9 cellular contexts compared by ENCODE assay signal in genomic region chr11:1827095-1827797, GRCh38. TPM values are rescaled to one million over a fixed set of nuclear protein-coding genes. Genes with fewer than 3 reads are reported as not detected.
DNase-seq lines count a peak whose midpoint lies in the region; ATAC-seq and TF ChIP-seq lines count a peak whose summit lies in the region.
"Had no signal": no experiment of that assay in that cellular context is flagged by ENCODE, and none has a peak within 500 bp of the region (broad histone marks: within the 10 kb centered on the region; RNA-seq: fewer than 3 reads in every experiment).

No MANE protein-coding gene starts in this region.

- intact Hi-C loops in natural killer cell (cut with micrococcal nuclease): loop anchor here (10.0 kb wide), 1 partner anchor 52 kb away; no protein-coding TSS in a partner anchor

- H3K27me3 ChIP-seq in SJSA1 (replicated peaks): no peaks in the 10 kb centered on the region

- H3K27me3 Mint-ChIP-seq in glutamatergic neuron (ENCODE audit: unreplicated experiment) (peaks cover 8% of the 10 kb centered on the region), natural killer cell (ENCODE audit: low read depth in 2 of 2) (peaks cover 13 to 16% of the 10 kb centered on the region in 2 donors)

- H3K4me3 Mint-ChIP-seq in glutamatergic neuron (ENCODE audit: unreplicated experiment): no peak overlapping the region
- H3K4me3 Mint-ChIP-seq in natural killer cell: no peak overlapping the region

- no peak overlapping the region for H3K4me3 ChIP-seq in SJSA1

- ATAC-seq in natural killer cell: no peak

- H3K27ac Mint-ChIP-seq in glutamatergic neuron (ENCODE audit: unreplicated experiment) (no peak overlapping the region), natural killer cell (no peak overlapping the region)

- H3K36me3 Mint-ChIP-seq in glutamatergic neuron (ENCODE audit: unreplicated experiment) (no peaks in the 10 kb centered on the region), natural killer cell (no peaks in the 10 kb centered on the region)

- no peak for TF ChIP-seq CTCF in glutamatergic neuron (IDR thresholded peaks at IDR 0.05; ENCODE audit: partially characterized antibody, unreplicated experiment)
- TF ChIP-seq CTCF in natural killer cell (IDR thresholded peaks at IDR 0.05): no peak

- H3K9me3 Mint-ChIP-seq in glutamatergic neuron (ENCODE audit: unreplicated experiment): no peaks in the 10 kb centered on the region
- H3K9me3 Mint-ChIP-seq in natural killer cell: no peaks in the 10 kb centered on the region

- H3K4me1 ChIP-seq in SJSA1 (replicated peaks): peaks cover 65% of the 10 kb centered on the region

- DNase-seq in HK-2 (ENCODE audit: unreplicated experiment) (peak; percentile 62), SJSA1 (ENCODE audit: low read depth in 1 of 2, low spot score in 2 of 2) (peak; percentile 94 to 97), glutamatergic neuron (peak; percentile 19), smooth muscle cell of the brain vasculature (ENCODE audit: low read depth, low spot score) (peak; percentile 51), KG1 (lab: John Stamatoyannopoulos, UW) (no peak), iPS-NIHi7 (ENCODE audit: extremely low spot score) (no peak), natural killer cell (no peak), OCI-M1 (lab: John Stamatoyannopoulos, UW) (no peak)

- H3K4me1 Mint-ChIP-seq in glutamatergic neuron (ENCODE audit: low read depth, unreplicated experiment): no peaks in the 10 kb centered on the region
- H3K4me1 Mint-ChIP-seq in natural killer cell: peaks cover 0 to 5% of the 10 kb centered on the region in 2 donors

- H3K9me3 ChIP-seq in SJSA1 (replicated peaks): no peaks in the 10 kb centered on the region

- H3K36me3 ChIP-seq in SJSA1: no peaks in the 10 kb centered on the region

- peak overlapping the region; percentile 89 for H3K27ac ChIP-seq in SJSA1
- H3K27ac ChIP-seq: HL-60 had no signal

RNA-seq across cellular contexts. Expression of gene SYT8, which starts 7.5 kb away (rescaled TPM):
- 0.06 TPM in 1 of 2 replicates, not detected in the other for total RNA-seq in SJSA1 (2014; rRNA removed; shearing (Covaris generic))
- total RNA-seq in glutamatergic neuron (ENCODE audit: unreplicated experiment) (not detected), natural killer cell (not detected)

RNA-seq across cellular contexts. Expression of gene TNNI2, which starts 11.5 kb away (rescaled TPM):
- not detected in 2 replicates for total RNA-seq in SJSA1 (2014; rRNA removed; shearing (Covaris generic))
- not detected for total RNA-seq in glutamatergic neuron (ENCODE audit: unreplicated experiment)
- total RNA-seq in natural killer cell: 1 to 10 TPM; 1.2 to 5.4 (median 3.6) TPM

RNA-seq across cellular contexts. Expression of gene LSP1, which starts 25.6 kb away (rescaled TPM):
- 0.50 and 3.4 TPM in 2 replicates for total RNA-seq in SJSA1 (2014; rRNA removed; shearing (Covaris generic))
- total RNA-seq in glutamatergic neuron (ENCODE audit: unreplicated experiment) (2.5 TPM), natural killer cell (100 to 1,000 TPM; 487 to 595 (median 536) TPM)

Comparison
In these comparisons a context has a peak if more than half of its experiments do, and no peak if none do; other contexts are left out.
1. DNase-seq: peak in HK-2 (single experiment), SJSA1 (2 of 2), glutamatergic neuron (single experiment) and smooth muscle cell of the brain vasculature (single experiment); none in KG1 (single experiment), iPS-NIHi7 (single experiment), natural killer cell (single experiment) and OCI-M1 (single experiment).
2. RNA of gene LSP1, which starts 25.6 kb away (total RNA-seq): 487 to 595 TPM in natural killer cell; 2.5 TPM in glutamatergic neuron (single experiment) and 0.50 to 3.4 TPM in SJSA1; every median in the first group is over 100 times any median in the second.